ENCODE assay signal across 1 cellular context in the genomic region with DNA sequence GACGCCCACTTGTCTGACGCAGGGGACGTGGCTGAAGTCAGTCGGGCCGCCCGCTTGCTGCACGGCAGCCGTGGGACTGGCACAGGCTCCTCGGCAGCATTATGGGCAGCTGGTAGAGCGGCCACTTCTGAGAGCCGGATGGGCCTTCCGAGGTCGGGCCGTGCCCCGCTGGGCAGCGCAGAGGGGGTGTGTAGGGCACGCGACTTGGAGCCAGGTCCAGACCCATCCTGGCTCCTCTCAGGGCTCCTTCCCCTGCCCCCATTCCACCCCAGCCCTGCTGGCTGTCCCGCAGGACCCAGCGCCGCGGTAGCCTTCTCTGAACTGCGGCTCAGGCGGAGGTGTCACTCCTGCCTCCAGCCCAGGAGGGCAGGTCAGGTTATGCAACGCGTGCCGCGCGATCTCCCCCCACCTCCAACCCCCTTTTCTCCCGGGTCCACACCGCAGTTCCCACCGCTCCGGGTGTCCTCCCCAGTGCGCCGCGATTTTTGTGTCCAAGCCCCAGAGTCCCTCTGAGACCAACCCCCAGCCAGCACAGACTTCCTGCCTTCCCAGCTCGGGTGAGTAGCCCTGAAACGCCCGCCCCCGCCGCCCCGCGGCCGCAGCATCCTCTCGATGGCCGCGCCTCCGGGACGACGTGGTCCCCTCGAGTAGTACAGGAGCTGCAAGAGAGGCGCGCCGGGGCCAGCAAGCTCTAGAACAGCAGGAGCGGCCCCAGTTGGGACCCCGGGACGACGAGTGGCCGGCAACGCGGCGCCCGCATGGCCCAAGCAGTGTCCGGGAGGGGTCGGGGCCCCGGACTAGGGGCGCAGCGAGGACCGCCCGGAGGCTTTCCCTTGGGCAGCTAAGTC.
TF ChIP-seq lines count a peak whose summit lies in the region.

No MANE protein-coding gene starts in this region.

TF ChIP-seq in IMR-90, 13 proteins besides CTCF, POLR2A, EP300 and RAD21 (continued from another document):
- TF ChIP-seq CEBPB (IDR thresholded peaks at IDR 0.05; ENCODE audit: low read depth, low read length) = peak; percentile 60; the same call in 1 of the 2 replicates
